Comparison of ENCODE assay signal across 34 cellular contexts in the genomic region with DNA sequence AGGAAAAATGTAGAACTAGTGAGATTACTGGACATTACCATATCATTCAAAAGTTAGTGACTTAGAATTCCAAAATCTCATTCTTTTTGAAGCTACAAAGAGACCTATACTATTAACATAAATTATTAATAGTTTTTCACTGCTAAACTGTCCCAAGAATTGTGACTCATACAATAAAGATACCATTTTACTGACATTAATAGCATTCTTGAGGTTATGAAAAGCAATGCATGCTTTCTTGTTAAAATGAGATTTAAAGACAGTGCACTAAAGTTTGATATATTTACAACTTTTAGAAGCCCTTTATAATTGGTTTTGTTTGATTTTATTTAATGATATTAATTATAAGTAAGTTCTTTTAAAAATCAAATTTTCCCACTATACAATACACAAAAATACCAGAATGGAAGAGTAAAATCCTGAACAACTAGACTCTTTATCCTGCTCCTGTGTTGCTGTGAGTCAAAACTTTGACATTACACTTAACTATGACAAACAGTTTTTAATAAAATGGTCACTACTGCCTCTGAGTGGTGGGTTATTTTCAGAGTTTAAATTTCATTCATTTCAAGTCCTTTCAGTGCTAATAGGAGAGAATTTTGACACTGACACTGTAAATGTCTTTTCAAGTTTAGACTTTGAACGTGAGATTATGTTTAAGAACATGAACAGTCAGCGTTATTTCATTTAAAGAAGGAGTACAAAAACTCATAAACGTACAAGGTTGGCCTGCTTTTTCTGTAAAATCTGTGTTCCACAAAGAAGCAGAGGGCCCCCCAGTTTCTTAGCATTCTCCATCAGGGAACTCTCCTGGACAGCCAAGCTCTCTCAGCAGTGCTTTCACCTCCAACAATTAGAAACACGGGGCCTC. TPM values are rescaled to one million over a fixed set of nuclear protein-coding genes. Genes with fewer than 3 reads are reported as not detected.
DNase-seq lines count a peak whose midpoint lies in the region; ATAC-seq, FAIRE-seq and TF ChIP-seq lines count a peak whose summit lies in the region.
"Had no signal": no experiment of that assay in that cellular context is flagged by ENCODE, and none has a peak within 500 bp of the region (broad histone marks: within the 10 kb centered on the region; RNA-seq: fewer than 3 reads in every experiment).

No MANE protein-coding gene starts in this region.

- no TSS peak for BruUV-seq in HCT116 (replicated peaks; lab: Mats Ljungman, UMichigan)

- H3K4me1 ChIP-seq in HCT116 (ENCODE audit: control insufficient read depth in 1 of 2, insufficient read depth in 2 of 2, low read length in 2 of 2) (no peaks in the 10 kb centered on the region), astrocyte (ENCODE audit: insufficient read depth, low read length) (no peaks in the 10 kb centered on the region)
- no peaks in the 10 kb centered on the region for H3K4me1 ChIP-seq in naive thymus-derived CD4-positive, alpha-beta T cell (ENCODE audit: control insufficient read depth in 2 of 2, insufficient read depth in 2 of 2, low read length in 2 of 2)
- H3K4me1 ChIP-seq: tibial artery, vagina had no signal

- H2AFZ ChIP-seq in HCT116 (ENCODE audit: low read depth, low read length, poor library complexity, severe bottlenecking) (no peak overlapping the region), astrocyte (ENCODE audit: low read depth, low read length) (no peak overlapping the region)

- POLR2A ChIA-PET in HCT116 (lab: Charles Lee), result no interaction called here
- POLR2A ChIA-PET in naive thymus-derived CD4-positive, alpha-beta T cell (lab: Charles Lee), result no interaction called here

- H3K27me3 ChIP-seq in HCT116 (ENCODE audit: insufficient read depth, low read length) (no peaks in the 10 kb centered on the region), astrocyte (ENCODE audit: insufficient read depth, low read length) (no peaks in the 10 kb centered on the region)
- H3K27me3 ChIP-seq in naive thymus-derived CD4-positive, alpha-beta T cell (ENCODE audit: control insufficient read depth in 2 of 2, insufficient read depth in 2 of 2, low read length in 2 of 2), result no peaks in the 10 kb centered on the region
- H3K27me3 ChIP-seq: tibial artery, vagina had no signal

- no peak overlapping the region for H3K27ac ChIP-seq in HCT116 (ENCODE audit: low read depth, low read length)
- H3K27ac ChIP-seq in astrocyte (ENCODE audit: low read depth, low read length), result no peak overlapping the region
- no peak overlapping the region for H3K27ac ChIP-seq in naive thymus-derived CD4-positive, alpha-beta T cell (ENCODE audit: low read depth, low read length)
- H3K27ac ChIP-seq: tibial artery, vagina had no signal

- TF ChIP-seq CTCF in HCT116 (IDR thresholded peaks at IDR 0.05 in 2 of 3, conservative IDR thresholded peaks at IDR 0.05 in 1 of 3; ENCODE audit: borderline replicate concordance in 1 of 3, insufficient read depth in 1 of 3, low read depth in 2 of 3, low read length in 2 of 3) (no peak), astrocyte (IDR thresholded peaks at IDR 0.05; ENCODE audit: insufficient read depth, low read depth, low read length) (no peak)

- no peak for ATAC-seq in HCT116
- ATAC-seq in naive thymus-derived CD4-positive, alpha-beta T cell, result no peak
- ATAC-seq: activated T-helper 17 cell treated with anti-CD3 and anti-CD28 coated beads, Interleukin-2, amount 50 U/mL, for 72 hours; Panc1; sciatic nerve had no signal

- H3K36me3 ChIP-seq in HCT116 (ENCODE audit: control insufficient read depth in 1 of 2, insufficient read depth in 2 of 2, low read length in 2 of 2) (no peaks in the 10 kb centered on the region), astrocyte (ENCODE audit: insufficient read depth, low read length) (no peaks in the 10 kb centered on the region)
- no peaks in the 10 kb centered on the region for H3K36me3 ChIP-seq in naive thymus-derived CD4-positive, alpha-beta T cell (ENCODE audit: control insufficient read depth in 2 of 3, insufficient read depth in 3 of 3, low read length in 3 of 3)
- H3K36me3 ChIP-seq: tibial artery, vagina had no signal

- H3K4me3 ChIP-seq in HCT116 (replicated peaks in 1 of 2; ENCODE audit: low read depth in 1 of 2, low read length in 2 of 2), result no peak overlapping the region
- H3K4me3 ChIP-seq in astrocyte (ENCODE audit: insufficient read depth, low read depth, low read length), result no peak overlapping the region
- H3K4me3 ChIP-seq in naive thymus-derived CD4-positive, alpha-beta T cell (ENCODE audit: low read length), result no peak overlapping the region
- H3K4me3 ChIP-seq: tibial artery, vagina had no signal

- no peaks in the 10 kb centered on the region for H3K9me2 ChIP-seq in HCT116 (ENCODE audit: insufficient read depth)

- no peaks in the 10 kb centered on the region for H3K79me2 ChIP-seq in HCT116 (ENCODE audit: insufficient read depth, low read length)
- H3K79me2 ChIP-seq in astrocyte (ENCODE audit: insufficient read depth, low read length), result no peaks in the 10 kb centered on the region

- H4K20me1 ChIP-seq in HCT116 (ENCODE audit: insufficient read depth), result no peaks in the 10 kb centered on the region
- H4K20me1 ChIP-seq in astrocyte (ENCODE audit: insufficient read depth, low read length), result no peaks in the 10 kb centered on the region

- CTCF ChIA-PET in HCT116 (lab: Charles Lee), result no interaction called here
- CTCF ChIA-PET in naive thymus-derived CD4-positive, alpha-beta T cell (lab: Charles Lee), result no interaction called here

- H3K4me1 Mint-ChIP-seq in astrocyte (ENCODE audit: low read depth, unreplicated experiment), result peaks cover 3% of the 10 kb centered on the region
- no peaks in the 10 kb centered on the region for H3K4me1 Mint-ChIP-seq in naive thymus-derived CD4-positive, alpha-beta T cell
- H3K4me1 Mint-ChIP-seq: activated CD4-positive, alpha-beta memory T cell treated with anti-CD3 and anti-CD28 coated beads, Interleukin-2, amount 10 ng/mL, durations not matched to agents 7 days and 5 days; activated T-helper 17 cell treated with anti-CD3 and anti-CD28 coated beads, Interleukin-2, amount 50 U/mL, for 72 hours; CD4-positive, alpha-beta memory T cell; naive B cell had no signal

- TF ChIP-seq POLR2A in HCT116 (IDR thresholded peaks at IDR 0.05; ENCODE audit: borderline replicate concordance, extremely low read depth, insufficient read depth, insufficient read length), result no peak

- peak overlapping the region; percentile 59 for H3K27ac Mint-ChIP-seq in astrocyte (ENCODE audit: unreplicated experiment)
- no peak overlapping the region for H3K27ac Mint-ChIP-seq in naive thymus-derived CD4-positive, alpha-beta T cell
- H3K27ac Mint-ChIP-seq: activated CD4-positive, alpha-beta memory T cell treated with anti-CD3 and anti-CD28 coated beads, Interleukin-2, amount 10 ng/mL, durations not matched to agents 7 days and 5 days; activated T-helper 17 cell treated with anti-CD3 and anti-CD28 coated beads, Interleukin-2, amount 50 U/mL, for 72 hours; CD4-positive, alpha-beta memory T cell; mesothelial cell of epicardium; naive B cell; T-helper 2 cell treated with Interferon-gamma antibody and Interleukin-4, amounts not matched to agents 5 μg/mL and 100 μg/mL, for 36 hours had no signal

- peak; percentile 14; the same call in 1 of the 2 replicates for TF ChIP-seq RAD21 in HCT116 (IDR thresholded peaks at IDR 0.05; ENCODE audit: low read depth)

- H3K4me3 Mint-ChIP-seq in astrocyte (ENCODE audit: unreplicated experiment), result no peak overlapping the region
- no peak overlapping the region for H3K4me3 Mint-ChIP-seq in naive thymus-derived CD4-positive, alpha-beta T cell
- H3K4me3 Mint-ChIP-seq: activated CD4-positive, alpha-beta memory T cell treated with anti-CD3 and anti-CD28 coated beads, Interleukin-2, amount 10 ng/mL, durations not matched to agents 7 days and 5 days; activated T-helper 17 cell treated with anti-CD3 and anti-CD28 coated beads, Interleukin-2, amount 50 U/mL, for 72 hours; CD4-positive, alpha-beta memory T cell; mesothelial cell of epicardium; naive B cell; T-helper 2 cell treated with Interferon-gamma antibody and Interleukin-4, amounts not matched to agents 5 μg/mL and 100 μg/mL, for 36 hours had no signal

- intact Hi-C loops in HCT116 (cut with micrococcal nuclease), result no loop called here
- intact Hi-C loops in naive thymus-derived CD4-positive, alpha-beta T cell (cut with micrococcal nuclease), result no loop called here

- FAIRE-seq in A204.1 (lab: Jason Lieb, UNC) (peak; percentile 29), astrocyte (lab: Jason Lieb, UNC) (no peak)
- FAIRE-seq: bronchial epithelial cell, endothelial cell of umbilical vein had no signal

- H3K4me2 ChIP-seq in HCT116 (ENCODE audit: low read length) (no peak overlapping the region), astrocyte (ENCODE audit: low read length) (no peak overlapping the region)

- peaks cover 6% of the 10 kb centered on the region for H3K9me3 Mint-ChIP-seq in astrocyte (ENCODE audit: unreplicated experiment)
- H3K9me3 Mint-ChIP-seq in naive thymus-derived CD4-positive, alpha-beta T cell, result peaks cover 0 to 8% (median 3%) of the 10 kb centered on the region in 11 donors
- H3K9me3 Mint-ChIP-seq: activated CD4-positive, alpha-beta memory T cell treated with anti-CD3 and anti-CD28 coated beads, Interleukin-2, amount 10 ng/mL, durations not matched to agents 7 days and 5 days; activated T-helper 17 cell treated with anti-CD3 and anti-CD28 coated beads, Interleukin-2, amount 50 U/mL, for 72 hours; T-helper 2 cell treated with Interferon-gamma antibody and Interleukin-4, amounts not matched to agents 5 μg/mL and 100 μg/mL, for 36 hours had no signal

- RAD21 ChIA-PET in HCT116 (lab: Charles Lee; ENCODE audit: low non-redundant PET in 1 of 2, low total read pairs in 2 of 2, uncharacterized antibody in 2 of 2, unreplicated experiment in 2 of 2), result no interaction called here

- no peaks in the 10 kb centered on the region for H3K27me3 Mint-ChIP-seq in astrocyte (ENCODE audit: low read depth, unreplicated experiment)
- H3K27me3 Mint-ChIP-seq in naive thymus-derived CD4-positive, alpha-beta T cell, result peaks cover 7 to 27% (median 12%) of the 10 kb centered on the region in 5 donors

- H3K9ac ChIP-seq in HCT116 (ENCODE audit: low read length) (no peak overlapping the region), astrocyte (ENCODE audit: low read length) (no peak overlapping the region)

- DNase-seq in HCT116 (ENCODE audit: low read depth, low spot score) (no peak), astrocyte (ENCODE audit: low read depth) (peak; percentile 23), iris pigment epithelial cell (ENCODE audit: low read depth) (peak; percentile 9), DMS53 (lab: John Stamatoyannopoulos, UW) (no peak), NCI-H446 (lab: John Stamatoyannopoulos, UW) (no peak), NCI-H2029 treated with DMSO at 0.1 percent for 48 hours (lab: John Stamatoyannopoulos, UW) (no peak)
- no peak for DNase-seq in naive thymus-derived CD4-positive, alpha-beta T cell
- DNase-seq: activated CD4-positive, alpha-beta memory T cell treated with anti-CD3 and anti-CD28 coated beads, Interleukin-2, amount 10 ng/mL, durations not matched to agents 7 days and 5 days; activated CD4-positive, alpha-beta T cell treated with anti-CD3 and anti-CD28 coated beads for 1 hour; activated CD8-positive, alpha-beta memory T cell treated with anti-CD3 and anti-CD28 coated beads, Interleukin-2, amount 50 U/mL, for 4 hours; activated naive CD4-positive, alpha-beta T cell treated with anti-CD3 and anti-CD28 coated beads, Interleukin-2, amount 50 U/mL, for 16 hours; amniotic stem cell; CD4-positive, alpha-beta memory T cell; glutamatergic neuron; islet precursor cell; naive B cell; NCI-H1105; NCI-H1930; NCI-H526; NK-92 treated with Interleukin-12 subunit alpha and Interleukin-12 subunit beta, amount 100 ng/mL, for 24 hours; SHP77; stimulated activated CD4-positive, alpha-beta T cell treated with anti-CD3 and anti-CD28 coated beads, Interleukin-4, amount 100 ng/mL, for 4 hours; tibial artery had no signal

- no peaks in the 10 kb centered on the region for H3K9me3 ChIP-seq in HCT116 (ENCODE audit: control insufficient read depth in 1 of 2, insufficient read depth in 1 of 2, low read depth in 1 of 2, low read length in 2 of 2)
- H3K9me3 ChIP-seq in astrocyte (ENCODE audit: insufficient read depth, low read depth, low read length), result no peaks in the 10 kb centered on the region
- H3K9me3 ChIP-seq in naive thymus-derived CD4-positive, alpha-beta T cell (ENCODE audit: control insufficient read depth in 2 of 3, low read length in 3 of 3), result no peaks in the 10 kb centered on the region
- H3K9me3 ChIP-seq: tibial artery, vagina had no signal

- H3K36me3 Mint-ChIP-seq in astrocyte (ENCODE audit: low read depth, unreplicated experiment), result no peaks in the 10 kb centered on the region
- H3K36me3 Mint-ChIP-seq in naive thymus-derived CD4-positive, alpha-beta T cell, result peaks cover 0 to 4% (median 0%) of the 10 kb centered on the region in 5 donors
- H3K36me3 Mint-ChIP-seq: CD4-positive, alpha-beta memory T cell; mesothelial cell of epicardium had no signal

RNA-seq across cellular contexts. Expression of a gene that starts 54.5 kb away (rescaled TPM):
- not detected for total RNA-seq in HCT116 (2021; ENCODE audit: unreplicated experiment)
- not detected in 2 replicates for polyA plus RNA-seq in HCT116 (2012)
- total RNA-seq in astrocyte, result not detected in 2 replicates
- total RNA-seq in naive thymus-derived CD4-positive, alpha-beta T cell, result 1 to 10 TPM in 2 of 5 experiments, under 1 TPM in 1, not detected in 2; 0.48 to 2.1 (median 1.3) TPM
- polyA plus RNA-seq in naive thymus-derived CD4-positive, alpha-beta T cell, result not detected
- total RNA-seq: A673, bronchial epithelial cell, MCF 10A, mesothelial cell of epicardium had no signal

Comparison
In these comparisons a context has a peak if more than half of its experiments do, and no peak if none do; other contexts are left out.
1. DNase-seq: peak in astrocyte (single experiment) and iris pigment epithelial cell (single experiment); none in HCT116 (single experiment), DMS53 (single experiment), NCI-H446 (0 of 2), naive thymus-derived CD4-positive, alpha-beta T cell (0 of 9) and NCI-H2029 treated with DMSO at 0.1 percent for 48 hours (single experiment).